In the genomic region with DNA sequence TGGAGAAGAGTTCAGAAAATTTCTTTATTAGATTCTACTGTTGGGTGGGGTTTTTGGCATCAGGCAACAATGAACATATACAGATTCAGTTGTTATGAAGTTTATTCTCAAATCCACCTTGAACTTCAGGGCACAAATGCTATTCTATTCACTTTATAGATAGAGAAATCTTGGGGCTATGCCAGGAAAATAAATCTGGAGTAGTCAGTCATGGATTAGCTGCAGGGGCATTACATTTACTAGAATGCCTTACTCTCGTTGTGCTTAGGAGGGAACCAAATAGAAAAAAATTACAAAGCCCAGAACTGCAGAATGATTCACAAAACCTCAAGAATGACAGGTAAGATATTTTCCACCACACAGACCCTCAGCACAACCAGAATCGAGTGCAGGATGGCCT, we compare ENCODE assay signal across 16 cellular contexts.
DNase-seq lines count a peak whose midpoint lies in the region; ATAC-seq and TF ChIP-seq lines count a peak whose summit lies in the region.
"Had no signal": no experiment of that assay in that cellular context is flagged by ENCODE, and none has a peak within 500 bp of the region (broad histone marks: within the 10 kb centered on the region; RNA-seq: fewer than 3 reads in every experiment).

No MANE protein-coding gene starts in this region.

- CTCF ChIA-PET in Panc1 (lab: Charles Lee), result no interaction called here

- no peak for ATAC-seq in Panc1
- ATAC-seq: CD8-positive, alpha-beta T cell; GM23338 had no signal

- no peak for TF ChIP-seq CTCF in Panc1 (IDR thresholded peaks at IDR 0.05)
- TF ChIP-seq CTCF in retinal pigment epithelial cell (conservative IDR thresholded peaks at IDR 0.05; ENCODE audit: low read depth, low read length), result no peak

- H3K4me3 ChIP-seq in Panc1 (ENCODE audit: low read depth in 2 of 2, low read length in 2 of 2), result no peak overlapping the region
- no peak overlapping the region for H3K4me3 ChIP-seq in retinal pigment epithelial cell (ENCODE audit: low read length)
- H3K4me3 ChIP-seq: BLaER1, GM23338 had no signal

- DNase-seq in A172 (ENCODE audit: low spot score) (peak; percentile 12), HT-29 (ENCODE audit: low spot score) (peak; percentile 51), Panc1 (ENCODE audit: low read depth, low spot score) (no peak), retinal pigment epithelial cell (ENCODE audit: low read depth) (peak; percentile 33), NCI-H774 (lab: John Stamatoyannopoulos, UW) (no peak), mesenteric fat pad (ENCODE audit: low spot score) (no peak), ACHN (no peak)
- DNase-seq: Calu3; CD8-positive, alpha-beta T cell; DMS79 treated with DMSO at 0.1 percent for 48 hours; GF-D8; HCEC 1CT; HFFc6 had no signal

- H3K4me1 ChIP-seq in Panc1 (ENCODE audit: control insufficient read depth, insufficient read depth, low read length), result peaks cover 3% of the 10 kb centered on the region; the same call in 1 of the 2 replicates
- H3K4me1 ChIP-seq: BLaER1 had no signal

- no peaks in the 10 kb centered on the region for H3K9me3 ChIP-seq in Panc1 (ENCODE audit: control insufficient read depth, insufficient read depth, low read depth, low read length)
- H3K9me3 ChIP-seq: BLaER1 had no signal

- no peaks in the 10 kb centered on the region for H3K27me3 ChIP-seq in Panc1 (ENCODE audit: control insufficient read depth, insufficient read depth, low read length)
- H3K27me3 ChIP-seq: BLaER1 had no signal

- no TSS peak for BruUV-seq in Panc1 (replicated peaks; lab: Mats Ljungman, UMichigan)

- in situ Hi-C loops in Panc1 (cut with HindIII; ENCODE audit: low pct_unique_long_range_greater_than_20kb, low sequenced_read_pairs), result no loop called here
- in situ Hi-C loops in ACHN (cut with HindIII; ENCODE audit: low pct_ligation_motif_present, low pct_unique_long_range_greater_than_20kb, low sequenced_read_pairs), result no loop called here

- POLR2A ChIA-PET in Panc1 (lab: Charles Lee), result no interaction called here

- H3K36me3 ChIP-seq in Panc1 (ENCODE audit: control insufficient read depth, insufficient read depth, low read length), result no peaks in the 10 kb centered on the region
- H3K36me3 ChIP-seq: BLaER1 had no signal

- intact Hi-C loops in Panc1 (cut with micrococcal nuclease; ENCODE audit: unreplicated experiment), result no loop called here

- peak overlapping the region; percentile 60; the same call in 1 of the 2 replicates for H3K27ac ChIP-seq in Panc1 (ENCODE audit: low read length)
- H3K27ac ChIP-seq: BLaER1, HL-60 had no signal

Comparison
In these comparisons a context has a peak if more than half of its experiments do, and no peak if none do; other contexts are left out.
1. DNase-seq: peak in A172 (single experiment), HT-29 (single experiment) and retinal pigment epithelial cell (single experiment); none in Panc1 (single experiment), NCI-H774 (single experiment), mesenteric fat pad (single experiment) and ACHN (single experiment).